Comparison of ENCODE assay signal across 22 cellular contexts in genomic region chr4:11609751-11610150, GRCh38.
"Had no signal": no experiment of that assay in that cellular context is flagged by ENCODE, and none has a peak within 500 bp of the region (broad histone marks: within the 10 kb centered on the region; RNA-seq: fewer than 3 reads in every experiment).

No MANE protein-coding gene starts in this region.

- H3K27ac ChIP-seq: coronary artery, dorsolateral prefrontal cortex, esophagus squamous epithelium, gastrocnemius medialis, heart right ventricle, left lung, lower lobe of right lung had no signal

- H3K36me3 ChIP-seq: esophagus squamous epithelium, gastrocnemius medialis, heart right ventricle, left lung, lower lobe of right lung had no signal

- H3K4me3 Mint-ChIP-seq: mesothelial cell of epicardium had no signal

- H3K27me3 ChIP-seq: dorsolateral prefrontal cortex, esophagus squamous epithelium, gastrocnemius medialis, heart right ventricle, left lung had no signal

- H3K4me1 ChIP-seq: gastrocnemius medialis, heart right ventricle, left lung, lower lobe of right lung had no signal

- H3K4me1 Mint-ChIP-seq: naive B cell had no signal

- H3K27ac Mint-ChIP-seq: mesothelial cell of epicardium, naive B cell had no signal

- DNase-seq: dermis blood vessel endothelial cell; dorsolateral prefrontal cortex; effector CD4-positive, alpha-beta T cell; effector memory CD4-positive, alpha-beta T cell; esophagus squamous epithelium; foreskin fibroblast; foreskin melanocyte; gastrocnemius medialis; glutamatergic neuron; head of caudate nucleus; heart right ventricle; hippocampal formation; left cardiac atrium; left lung; left ventricle myocardium superior; lower lobe of right lung; mesenchymal stem cell; mucosa of descending colon; naive B cell had no signal

- H3K36me3 Mint-ChIP-seq: mesothelial cell of epicardium, naive B cell had no signal

- ATAC-seq: esophagus mucosa, gastrocnemius medialis, heart right ventricle, left cardiac atrium, left lung, left ventricle myocardium superior, lower lobe of right lung had no signal

- H3K9me3 ChIP-seq: esophagus squamous epithelium, gastrocnemius medialis, heart right ventricle, left lung, lower lobe of right lung, mucosa of descending colon had no signal

- H3K9me3 Mint-ChIP-seq: mesothelial cell of epicardium had no signal

- H3K4me3 ChIP-seq: coronary artery, dorsolateral prefrontal cortex, esophagus squamous epithelium, gastrocnemius medialis, heart right ventricle, left lung, lower lobe of right lung, mucosa of descending colon had no signal
